2 cellular contexts compared by ENCODE assay signal in the genomic region with DNA sequence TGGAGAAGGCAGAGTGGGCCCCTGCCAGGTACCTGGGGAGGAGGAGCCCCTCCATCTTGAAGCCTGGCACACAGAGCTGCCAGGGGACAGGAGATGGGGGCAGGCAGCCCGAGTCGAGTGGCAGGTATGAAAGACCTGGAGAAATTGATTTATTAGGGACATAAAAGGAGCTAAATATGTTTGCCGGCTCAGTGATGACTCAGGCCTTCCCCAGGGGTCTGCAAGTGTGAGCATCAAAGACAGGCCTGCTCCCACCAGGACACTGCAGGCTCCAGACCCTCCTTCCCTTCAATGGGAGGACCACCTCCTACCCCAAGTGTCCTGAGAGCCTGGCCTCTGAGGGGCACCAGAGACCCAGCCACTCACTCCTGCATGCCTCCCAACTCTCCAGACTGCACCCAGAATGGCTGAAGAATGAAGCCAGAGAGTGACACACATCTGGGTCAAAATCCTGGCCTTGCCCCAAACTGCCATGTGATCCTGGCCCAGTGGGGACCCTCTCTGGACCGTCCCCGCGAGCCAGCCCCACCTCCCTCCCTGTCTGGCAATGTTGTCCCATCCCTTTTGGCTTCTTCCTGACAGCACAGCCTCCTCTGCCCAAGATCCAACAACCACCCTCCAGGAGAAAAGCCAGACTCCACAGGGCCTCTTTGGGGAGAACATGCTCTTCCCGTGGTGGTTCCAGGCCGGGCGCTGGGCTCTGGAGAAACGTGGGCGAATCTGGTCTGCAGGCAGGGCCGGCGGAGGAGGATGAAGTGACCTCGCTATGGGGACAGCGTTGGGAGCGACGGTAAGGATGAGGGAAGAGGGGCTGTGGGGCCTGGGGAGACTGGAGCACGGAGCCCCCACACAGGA.
TF ChIP-seq lines count a peak whose summit lies in the region.

No MANE protein-coding gene starts in this region.

TF ChIP-seq in HepG2, 621 proteins besides CTCF, POLR2A, EP300 and RAD21:
- TF ChIP-seq STAG1 (CRISPR knock-in tag; IDR thresholded peaks at IDR 0.05) (peak; percentile 24; the same call in 1 of the 2 replicates), ZKSCAN5 (CRISPR knock-in tag; IDR thresholded peaks at IDR 0.05) (no peak)

TF ChIP-seq in SK-N-SH treated with all-trans-retinoic acid at 6 μM for 48 hours, 23 proteins besides CTCF, POLR2A, EP300 and RAD21:
- TF ChIP-seq ZNF565 (CRISPR knock-in tag; conservative IDR thresholded peaks at IDR 0.05; ENCODE audit: low read depth): no peak
- no peak for TF ChIP-seq RARB (CRISPR knock-in tag; IDR thresholded peaks at IDR 0.05)
- TF ChIP-seq, protein P1, sequence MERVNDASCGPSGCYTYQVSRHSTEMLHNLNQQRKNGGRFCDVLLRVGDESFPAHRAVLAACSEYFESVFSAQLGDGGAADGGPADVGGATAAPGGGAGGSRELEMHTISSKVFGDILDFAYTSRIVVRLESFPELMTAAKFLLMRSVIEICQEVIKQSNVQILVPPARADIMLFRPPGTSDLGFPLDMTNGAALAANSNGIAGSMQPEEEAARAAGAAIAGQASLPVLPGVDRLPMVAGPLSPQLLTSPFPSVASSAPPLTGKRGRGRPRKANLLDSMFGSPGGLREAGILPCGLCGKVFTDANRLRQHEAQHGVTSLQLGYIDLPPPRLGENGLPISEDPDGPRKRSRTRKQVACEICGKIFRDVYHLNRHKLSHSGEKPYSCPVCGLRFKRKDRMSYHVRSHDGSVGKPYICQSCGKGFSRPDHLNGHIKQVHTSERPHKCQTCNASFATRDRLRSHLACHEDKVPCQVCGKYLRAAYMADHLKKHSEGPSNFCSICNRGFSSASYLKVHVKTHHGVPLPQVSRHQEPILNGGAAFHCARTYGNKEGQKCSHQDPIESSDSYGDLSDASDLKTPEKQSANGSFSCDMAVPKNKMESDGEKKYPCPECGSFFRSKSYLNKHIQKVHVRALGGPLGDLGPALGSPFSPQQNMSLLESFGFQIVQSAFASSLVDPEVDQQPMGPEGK (CRISPR knock-in tag; IDR thresholded peaks at IDR 0.05; ENCODE audit: borderline replicate concordance): no peak
- no peak for TF ChIP-seq ARNTL (CRISPR knock-in tag; IDR thresholded peaks at IDR 0.05; ENCODE audit: borderline replicate concordance, low read depth)
- TF ChIP-seq, protein P2, sequence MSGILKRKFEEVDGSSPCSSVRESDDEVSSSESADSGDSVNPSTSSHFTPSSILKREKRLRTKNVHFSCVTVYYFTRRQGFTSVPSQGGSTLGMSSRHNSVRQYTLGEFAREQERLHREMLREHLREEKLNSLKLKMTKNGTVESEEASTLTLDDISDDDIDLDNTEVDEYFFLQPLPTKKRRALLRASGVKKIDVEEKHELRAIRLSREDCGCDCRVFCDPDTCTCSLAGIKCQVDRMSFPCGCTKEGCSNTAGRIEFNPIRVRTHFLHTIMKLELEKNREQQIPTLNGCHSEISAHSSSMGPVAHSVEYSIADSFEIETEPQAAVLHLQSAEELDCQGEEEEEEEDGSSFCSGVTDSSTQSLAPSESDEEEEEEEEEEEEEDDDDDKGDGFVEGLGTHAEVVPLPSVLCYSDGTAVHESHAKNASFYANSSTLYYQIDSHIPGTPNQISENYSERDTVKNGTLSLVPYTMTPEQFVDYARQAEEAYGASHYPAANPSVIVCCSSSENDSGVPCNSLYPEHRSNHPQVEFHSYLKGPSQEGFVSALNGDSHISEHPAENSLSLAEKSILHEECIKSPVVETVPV (CRISPR knock-in tag; IDR thresholded peaks at IDR 0.05): no peak
- no peak for TF ChIP-seq CSDC2 (CRISPR knock-in tag; IDR thresholded peaks at IDR 0.05)
- TF ChIP-seq ZFP30 (CRISPR knock-in tag; IDR thresholded peaks at IDR 0.05): no peak
- TF ChIP-seq GLIS3 (CRISPR knock-in tag; IDR thresholded peaks at IDR 0.05): no peak
- TF ChIP-seq, protein P3, sequence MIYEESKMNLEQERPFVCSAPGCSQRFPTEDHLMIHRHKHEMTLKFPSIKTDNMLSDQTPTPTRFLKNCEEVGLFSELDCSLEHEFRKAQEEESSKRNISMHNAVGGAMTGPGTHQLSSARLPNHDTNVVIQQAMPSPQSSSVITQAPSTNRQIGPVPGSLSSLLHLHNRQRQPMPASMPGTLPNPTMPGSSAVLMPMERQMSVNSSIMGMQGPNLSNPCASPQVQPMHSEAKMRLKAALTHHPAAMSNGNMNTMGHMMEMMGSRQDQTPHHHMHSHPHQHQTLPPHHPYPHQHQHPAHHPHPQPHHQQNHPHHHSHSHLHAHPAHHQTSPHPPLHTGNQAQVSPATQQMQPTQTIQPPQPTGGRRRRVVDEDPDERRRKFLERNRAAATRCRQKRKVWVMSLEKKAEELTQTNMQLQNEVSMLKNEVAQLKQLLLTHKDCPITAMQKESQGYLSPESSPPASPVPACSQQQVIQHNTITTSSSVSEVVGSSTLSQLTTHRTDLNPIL (CRISPR knock-in tag; IDR thresholded peaks at IDR 0.05; ENCODE audit: low read depth): no peak
